In the genomic region with DNA sequence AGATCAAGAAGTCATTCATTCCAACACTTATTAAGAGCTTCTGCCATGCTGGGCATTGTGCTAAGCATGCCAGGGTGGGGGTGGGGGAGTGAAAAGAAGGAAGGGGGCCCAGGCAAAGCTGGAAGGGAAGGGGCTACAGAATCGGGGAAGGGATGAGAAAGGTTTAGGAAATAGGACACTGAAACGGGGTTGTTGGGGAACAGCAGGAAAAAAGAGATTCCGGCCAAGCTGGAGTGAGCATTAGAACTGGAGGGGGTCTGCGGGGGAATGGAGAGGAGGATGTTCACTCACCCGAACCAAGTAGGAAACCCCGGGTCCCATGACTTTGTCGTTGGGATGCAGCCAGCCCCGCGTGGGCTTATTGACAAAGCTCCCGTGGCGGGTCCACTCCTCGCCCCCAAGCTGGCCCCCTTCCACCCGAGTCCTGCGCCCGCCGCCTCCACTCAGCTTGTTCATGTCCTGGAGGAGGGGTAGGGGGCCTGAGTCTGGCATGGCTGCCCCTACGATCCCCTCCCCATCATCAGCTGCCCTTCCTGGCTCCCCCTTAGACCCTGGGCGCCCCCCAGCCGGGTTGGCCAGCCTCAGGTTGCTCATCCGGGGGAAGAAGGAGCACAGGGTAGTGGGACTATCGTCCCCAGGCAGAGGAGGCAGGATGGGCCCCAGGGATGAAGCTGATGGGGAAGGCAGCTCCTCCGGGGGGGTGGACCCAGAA, we compare ENCODE assay signal across 1 cellular context.
TF ChIP-seq lines count a peak whose summit lies in the region.

No MANE protein-coding gene starts in this region.

TF ChIP-seq in SK-N-SH treated with all-trans-retinoic acid at 6 μM for 48 hours, 23 proteins besides CTCF, POLR2A, EP300 and RAD21 (continued from another document):
- TF ChIP-seq ISL1 (CRISPR knock-in tag; IDR thresholded peaks at IDR 0.05) = no peak
- no peak for TF ChIP-seq TOX (CRISPR knock-in tag; IDR thresholded peaks at IDR 0.05; ENCODE audit: borderline replicate concordance)
- TF ChIP-seq, protein P1, sequence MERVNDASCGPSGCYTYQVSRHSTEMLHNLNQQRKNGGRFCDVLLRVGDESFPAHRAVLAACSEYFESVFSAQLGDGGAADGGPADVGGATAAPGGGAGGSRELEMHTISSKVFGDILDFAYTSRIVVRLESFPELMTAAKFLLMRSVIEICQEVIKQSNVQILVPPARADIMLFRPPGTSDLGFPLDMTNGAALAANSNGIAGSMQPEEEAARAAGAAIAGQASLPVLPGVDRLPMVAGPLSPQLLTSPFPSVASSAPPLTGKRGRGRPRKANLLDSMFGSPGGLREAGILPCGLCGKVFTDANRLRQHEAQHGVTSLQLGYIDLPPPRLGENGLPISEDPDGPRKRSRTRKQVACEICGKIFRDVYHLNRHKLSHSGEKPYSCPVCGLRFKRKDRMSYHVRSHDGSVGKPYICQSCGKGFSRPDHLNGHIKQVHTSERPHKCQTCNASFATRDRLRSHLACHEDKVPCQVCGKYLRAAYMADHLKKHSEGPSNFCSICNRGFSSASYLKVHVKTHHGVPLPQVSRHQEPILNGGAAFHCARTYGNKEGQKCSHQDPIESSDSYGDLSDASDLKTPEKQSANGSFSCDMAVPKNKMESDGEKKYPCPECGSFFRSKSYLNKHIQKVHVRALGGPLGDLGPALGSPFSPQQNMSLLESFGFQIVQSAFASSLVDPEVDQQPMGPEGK (CRISPR knock-in tag; IDR thresholded peaks at IDR 0.05; ENCODE audit: borderline replicate concordance) = no peak
- TF ChIP-seq, protein P2, sequence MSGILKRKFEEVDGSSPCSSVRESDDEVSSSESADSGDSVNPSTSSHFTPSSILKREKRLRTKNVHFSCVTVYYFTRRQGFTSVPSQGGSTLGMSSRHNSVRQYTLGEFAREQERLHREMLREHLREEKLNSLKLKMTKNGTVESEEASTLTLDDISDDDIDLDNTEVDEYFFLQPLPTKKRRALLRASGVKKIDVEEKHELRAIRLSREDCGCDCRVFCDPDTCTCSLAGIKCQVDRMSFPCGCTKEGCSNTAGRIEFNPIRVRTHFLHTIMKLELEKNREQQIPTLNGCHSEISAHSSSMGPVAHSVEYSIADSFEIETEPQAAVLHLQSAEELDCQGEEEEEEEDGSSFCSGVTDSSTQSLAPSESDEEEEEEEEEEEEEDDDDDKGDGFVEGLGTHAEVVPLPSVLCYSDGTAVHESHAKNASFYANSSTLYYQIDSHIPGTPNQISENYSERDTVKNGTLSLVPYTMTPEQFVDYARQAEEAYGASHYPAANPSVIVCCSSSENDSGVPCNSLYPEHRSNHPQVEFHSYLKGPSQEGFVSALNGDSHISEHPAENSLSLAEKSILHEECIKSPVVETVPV (CRISPR knock-in tag; IDR thresholded peaks at IDR 0.05) = no peak
- no peak for TF ChIP-seq CREB5 (CRISPR knock-in tag; IDR thresholded peaks at IDR 0.05; ENCODE audit: low read depth)
- TF ChIP-seq TCF4 (CRISPR knock-in tag; IDR thresholded peaks at IDR 0.05; ENCODE audit: borderline replicate concordance) = no peak
- no peak for TF ChIP-seq ZNF8 (CRISPR knock-in tag; IDR thresholded peaks at IDR 0.05)
- TF ChIP-seq ZFP3 (CRISPR knock-in tag; IDR thresholded peaks at IDR 0.05) = no peak
- no peak for TF ChIP-seq ARNTL (CRISPR knock-in tag; IDR thresholded peaks at IDR 0.05; ENCODE audit: borderline replicate concordance, low read depth)
